Comparison of ENCODE assay signal across 1 cellular context in genomic region chr1:29983366-29983765, GRCh38.
TF ChIP-seq lines count a peak whose summit lies in the region.

No MANE protein-coding gene starts in this region.

TF ChIP-seq in H1, 55 proteins besides CTCF, POLR2A, EP300 and RAD21 (continued from another document):
- no peak for TF ChIP-seq NANOG (IDR thresholded peaks at IDR 0.05; ENCODE audit: insufficient read depth, low read depth, low read length, poor library complexity, severe bottlenecking)
- TF ChIP-seq BRCA1 (IDR thresholded peaks at IDR 0.05; ENCODE audit: low read depth, low read length): no peak
- TF ChIP-seq MAFK (IDR thresholded peaks at IDR 0.05; ENCODE audit: low read depth, low read length): no peak
- no peak for TF ChIP-seq SIX5 (IDR thresholded peaks at IDR 0.05; ENCODE audit: low read depth, low read length)
- TF ChIP-seq POU5F1 (IDR thresholded peaks at IDR 0.05; ENCODE audit: low read depth, low read length): no peak
- TF ChIP-seq CHD1 (IDR thresholded peaks at IDR 0.05; ENCODE audit: low read depth, low read length): no peak
- TF ChIP-seq SP1 (IDR thresholded peaks at IDR 0.05; ENCODE audit: low read depth, low read length): no peak
- no peak for TF ChIP-seq RXRA (IDR thresholded peaks at IDR 0.05; ENCODE audit: insufficient read depth, low read depth, low read length)
